In the genomic region with DNA sequence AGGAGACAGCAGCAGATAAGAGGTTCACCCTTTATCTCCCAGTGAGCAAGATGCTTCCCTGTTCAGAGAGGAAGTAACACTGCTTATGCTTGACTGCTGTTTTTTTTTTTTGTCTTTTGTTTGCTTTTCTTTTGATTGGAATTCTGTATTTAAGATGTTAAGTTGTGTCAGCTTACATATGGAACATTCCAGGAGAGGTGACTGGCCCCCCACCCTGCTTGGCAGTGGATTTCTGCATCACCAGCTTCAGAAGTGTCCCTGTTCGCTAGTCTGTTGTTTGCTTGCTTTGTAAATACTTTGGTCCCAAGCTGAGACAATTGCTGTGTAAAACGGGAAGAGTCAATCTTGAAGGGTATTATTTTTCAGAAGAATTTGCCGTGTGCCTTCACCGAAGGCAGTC, we compare ENCODE assay signal across 17 cellular contexts.
"Had no signal": no experiment of that assay in that cellular context is flagged by ENCODE, and none has a peak within 500 bp of the region (broad histone marks: within the 10 kb centered on the region; RNA-seq: fewer than 3 reads in every experiment).

No MANE protein-coding gene starts in this region.

- H3K9ac ChIP-seq: neural progenitor cell had no signal

- H3K36me3 Mint-ChIP-seq: WTC11 had no signal

- H3K27me3 ChIP-seq: hepatocyte, neural progenitor cell, spleen had no signal

- H3K9me3 Mint-ChIP-seq: activated CD8-positive, alpha-beta T cell treated with anti-CD3 and anti-CD28 coated beads for 36 hours; brain; central memory CD8-positive, alpha-beta T cell; effector memory CD8-positive, alpha-beta T cell; neural progenitor cell; stimulated activated naive CD8-positive, alpha-beta T cell treated with anti-CD3 and anti-CD28 coated beads, Interleukin-15, amount 100 ng/mL, for 72 hours; WTC11 had no signal

- H3K4me3 ChIP-seq: hepatocyte, neural progenitor cell, spleen, thoracic aorta had no signal

- H3K27ac Mint-ChIP-seq: activated CD8-positive, alpha-beta T cell treated with anti-CD3 and anti-CD28 coated beads for 36 hours; activated naive CD8-positive, alpha-beta T cell; brain; effector memory CD8-positive, alpha-beta T cell; neural progenitor cell; stimulated activated naive CD8-positive, alpha-beta T cell treated with anti-CD3 and anti-CD28 coated beads, Interleukin-15, amount 100 ng/mL, for 72 hours; WTC11 had no signal

- H2AFZ ChIP-seq: hepatocyte, neural progenitor cell had no signal

- H3K9me3 ChIP-seq: spleen, thoracic aorta had no signal

- H3K27me3 Mint-ChIP-seq: activated CD8-positive, alpha-beta T cell treated with anti-CD3 and anti-CD28 coated beads for 36 hours; activated naive CD8-positive, alpha-beta T cell; brain; central memory CD8-positive, alpha-beta T cell; effector memory CD8-positive, alpha-beta T cell; stimulated activated naive CD8-positive, alpha-beta T cell treated with anti-CD3 and anti-CD28 coated beads, Interleukin-15, amount 100 ng/mL, for 72 hours had no signal

- H3K4me1 Mint-ChIP-seq: brain; central memory CD8-positive, alpha-beta T cell; neural progenitor cell; stimulated activated naive CD8-positive, alpha-beta T cell treated with anti-CD3 and anti-CD28 coated beads, Interleukin-15, amount 100 ng/mL, for 72 hours; WTC11 had no signal

- H3K27ac ChIP-seq: hepatocyte, neural progenitor cell, spleen, thoracic aorta had no signal

- H3K4me3 Mint-ChIP-seq: activated CD8-positive, alpha-beta T cell treated with anti-CD3 and anti-CD28 coated beads for 36 hours; activated naive CD8-positive, alpha-beta T cell; brain; central memory CD8-positive, alpha-beta T cell; effector memory CD8-positive, alpha-beta T cell; neural progenitor cell; stimulated activated naive CD8-positive, alpha-beta T cell treated with anti-CD3 and anti-CD28 coated beads, Interleukin-15, amount 100 ng/mL, for 72 hours; WTC11 had no signal

- H3K79me2 ChIP-seq: hepatocyte had no signal

- H3K4me2 ChIP-seq: hepatocyte, neural progenitor cell had no signal

- H3K4me1 ChIP-seq: neural progenitor cell, spleen had no signal

- ATAC-seq: activated CD8-positive, alpha-beta T cell treated with anti-CD3 and anti-CD28 coated beads for 36 hours; effector memory CD8-positive, alpha-beta T cell; left lobe of liver; sciatic nerve; stimulated activated naive CD8-positive, alpha-beta T cell treated with anti-CD3 and anti-CD28 coated beads, Interleukin-15, amount 100 ng/mL, for 72 hours; WTC11 had no signal

- DNase-seq: activated CD4-positive, alpha-beta T cell treated with anti-CD3 and anti-CD28 coated beads for 4 hours; activated CD8-positive, alpha-beta T cell treated with anti-CD3 and anti-CD28 coated beads for 36 hours; activated gamma-delta T cell; activated T-cell treated with anti-CD3 and anti-CD28 coated beads, Interleukin-2, amount 50 U/mL, for 48 hours; effector memory CD8-positive, alpha-beta T cell; midbrain; spleen; stimulated activated naive CD8-positive, alpha-beta T cell treated with anti-CD3 and anti-CD28 coated beads, Interleukin-15, amount 100 ng/mL, for 72 hours had no signal
